29 cellular contexts compared by ENCODE assay signal in genomic region chr12:90331262-90331661, GRCh38.
"Had no signal": no experiment of that assay in that cellular context is flagged by ENCODE, and none has a peak within 500 bp of the region (broad histone marks: within the 10 kb centered on the region; RNA-seq: fewer than 3 reads in every experiment).

No MANE protein-coding gene starts in this region.

- H3K4me3 ChIP-seq: cardiac muscle cell, heart right ventricle, lung, mucosa of descending colon, smooth muscle cell, uterus had no signal

- H3K36me3 ChIP-seq: cardiac muscle cell, heart right ventricle, uterus had no signal

- H3K27me3 Mint-ChIP-seq: activated CD4-positive, alpha-beta memory T cell treated with anti-CD3 and anti-CD28 coated beads, Interleukin-2, amount 10 ng/mL, durations not matched to agents 7 days and 5 days; activated naive CD8-positive, alpha-beta T cell treated with anti-CD3 and anti-CD28 coated beads, Interleukin-2, amount 50 U/mL, for 24 hours; activated T-cell treated with anti-CD3 and anti-CD28 coated beads, Interleukin-2, amount 50 U/mL, for 24 hours; natural killer cell treated with Interleukin-12 subunit alpha and Interleukin-12 subunit beta and Interleukin-15 and Interleukin-18, amount 100 ng/mL, for 72 hours; stimulated activated memory B cell treated with anti-CD40 and anti-IgM and Interleukin-4, amounts not matched to agents 10 μg/mL and 1 μg/mL and 100 μg/mL, for 72 hours; stimulated activated naive CD8-positive, alpha-beta T cell treated with anti-CD3 and anti-CD28 coated beads, Interleukin-15, amount 100 ng/mL, for 72 hours; type B pancreatic cell had no signal

- H3K4me3 Mint-ChIP-seq: activated CD4-positive, alpha-beta memory T cell treated with anti-CD3 and anti-CD28 coated beads, Interleukin-2, amount 10 ng/mL, durations not matched to agents 7 days and 5 days; activated CD4-positive, alpha-beta T cell treated with anti-CD3 and anti-CD28 coated beads, Interleukin-2, amount 10 ng/mL, durations not matched to agents 24 days and 14 days; activated naive CD4-positive, alpha-beta T cell treated with anti-CD3 and anti-CD28 coated beads, Interleukin-2, amount 50 U/mL, for 24 hours; activated naive CD8-positive, alpha-beta T cell treated with anti-CD3 and anti-CD28 coated beads, Interleukin-2, amount 50 U/mL, for 24 hours; activated T-cell treated with anti-CD3 and anti-CD28 coated beads, Interleukin-2, amount 50 U/mL, for 24 hours; natural killer cell treated with Interleukin-12 subunit alpha and Interleukin-12 subunit beta and Interleukin-15 and Interleukin-18, amount 100 ng/mL, for 72 hours; stimulated activated memory B cell treated with anti-CD40 and anti-IgM and Interleukin-4, amounts not matched to agents 10 μg/mL and 1 μg/mL and 100 μg/mL, for 72 hours; stimulated activated naive CD8-positive, alpha-beta T cell treated with anti-CD3 and anti-CD28 coated beads, Interleukin-15, amount 100 ng/mL, for 72 hours; T-helper 1 cell treated with Interleukin-12 subunit alpha and Interleukin-12 subunit beta and Interleukin-4 antibody, amounts not matched to agents 30 μg/mL and 1 μg/mL, for 36 hours; type B pancreatic cell had no signal

- H3K9me3 Mint-ChIP-seq: activated CD4-positive, alpha-beta memory T cell treated with anti-CD3 and anti-CD28 coated beads, Interleukin-2, amount 10 ng/mL, durations not matched to agents 7 days and 5 days; activated CD4-positive, alpha-beta T cell treated with anti-CD3 and anti-CD28 coated beads, Interleukin-2, amount 10 ng/mL, durations not matched to agents 24 days and 14 days; activated naive CD4-positive, alpha-beta T cell treated with anti-CD3 and anti-CD28 coated beads, Interleukin-2, amount 50 U/mL, for 24 hours; activated naive CD8-positive, alpha-beta T cell treated with anti-CD3 and anti-CD28 coated beads, Interleukin-2, amount 50 U/mL, for 24 hours; activated T-cell treated with anti-CD3 and anti-CD28 coated beads, Interleukin-2, amount 50 U/mL, for 24 hours; stimulated activated memory B cell treated with anti-CD40 and anti-IgM and Interleukin-4, amounts not matched to agents 10 μg/mL and 1 μg/mL and 100 μg/mL, for 72 hours; stimulated activated naive CD8-positive, alpha-beta T cell treated with anti-CD3 and anti-CD28 coated beads, Interleukin-15, amount 100 ng/mL, for 72 hours; T-helper 1 cell treated with Interleukin-12 subunit alpha and Interleukin-12 subunit beta and Interleukin-4 antibody, amounts not matched to agents 30 μg/mL and 1 μg/mL, for 36 hours; type B pancreatic cell had no signal

- DNase-seq: activated CD4-positive, alpha-beta memory T cell treated with anti-CD3 and anti-CD28 coated beads, Interleukin-2, amount 10 ng/mL, durations not matched to agents 7 days and 5 days; activated CD4-positive, alpha-beta T cell treated with anti-CD3 and anti-CD28 coated beads, Interleukin-2, amount 10 ng/mL, durations not matched to agents 24 days and 14 days; activated CD4-positive, CD25-positive, alpha-beta regulatory T cell treated with anti-CD3 and anti-CD28 coated beads, Interleukin-2, amount 50 U/mL, for 72 hours; activated CD8-positive, alpha-beta memory T cell treated with anti-CD3 and anti-CD28 coated beads, Interleukin-2, amount 50 U/mL, for 48 hours; activated gamma-delta T cell treated with Interleukin-2 at 50 U/mL for 16 hours; activated naive CD8-positive, alpha-beta T cell treated with anti-CD3 and anti-CD28 coated beads, Interleukin-2, amount 50 U/mL, for 24 hours; activated T-cell treated with anti-CD3 and anti-CD28 coated beads, Interleukin-2, amount 50 U/mL, for 24 hours; amygdala; effector CD8-positive, alpha-beta T cell; foreskin fibroblast; mucosa of descending colon; posterior cingulate gyrus; stimulated activated CD4-positive, alpha-beta T cell treated with anti-CD3 and anti-CD28 coated beads, Interleukin-1b, Interleukin-23, amount 100 ng/mL, for 48 hours; stimulated activated CD4-positive, alpha-beta T cell treated with anti-CD3 and anti-CD28 coated beads, Interleukin-4, amount 100 ng/mL, for 4 hours; stimulated activated CD8-positive, alpha-beta memory T cell treated with anti-CD3 and anti-CD28 coated beads, Interleukin-4, amount 100 ng/mL, for 48 hours; stimulated activated naive CD8-positive, alpha-beta T cell treated with anti-CD3 and anti-CD28 coated beads, Interleukin-15, amount 100 ng/mL, for 72 hours; SW 1271; T-helper 9 cell; uterus had no signal

- H3K4me1 ChIP-seq: uterus had no signal

- H3K27ac Mint-ChIP-seq: activated CD4-positive, alpha-beta memory T cell treated with anti-CD3 and anti-CD28 coated beads, Interleukin-2, amount 10 ng/mL, durations not matched to agents 7 days and 5 days; activated CD4-positive, alpha-beta T cell treated with anti-CD3 and anti-CD28 coated beads, Interleukin-2, amount 10 ng/mL, durations not matched to agents 24 days and 14 days; activated naive CD4-positive, alpha-beta T cell treated with anti-CD3 and anti-CD28 coated beads, Interleukin-2, amount 50 U/mL, for 24 hours; activated naive CD8-positive, alpha-beta T cell treated with anti-CD3 and anti-CD28 coated beads, Interleukin-2, amount 50 U/mL, for 24 hours; activated T-cell treated with anti-CD3 and anti-CD28 coated beads, Interleukin-2, amount 50 U/mL, for 24 hours; natural killer cell treated with Interleukin-12 subunit alpha and Interleukin-12 subunit beta and Interleukin-15 and Interleukin-18, amount 100 ng/mL, for 72 hours; stimulated activated memory B cell treated with anti-CD40 and anti-IgM and Interleukin-4, amounts not matched to agents 10 μg/mL and 1 μg/mL and 100 μg/mL, for 72 hours; stimulated activated naive CD8-positive, alpha-beta T cell treated with anti-CD3 and anti-CD28 coated beads, Interleukin-15, amount 100 ng/mL, for 72 hours; T-helper 1 cell treated with Interleukin-12 subunit alpha and Interleukin-12 subunit beta and Interleukin-4 antibody, amounts not matched to agents 30 μg/mL and 1 μg/mL, for 36 hours; type B pancreatic cell had no signal

- H3K27me3 ChIP-seq: cardiac muscle cell, heart right ventricle, uterus had no signal

- H3K4me1 Mint-ChIP-seq: activated CD4-positive, alpha-beta memory T cell treated with anti-CD3 and anti-CD28 coated beads, Interleukin-2, amount 10 ng/mL, durations not matched to agents 7 days and 5 days; activated CD4-positive, alpha-beta T cell treated with anti-CD3 and anti-CD28 coated beads, Interleukin-2, amount 10 ng/mL, durations not matched to agents 24 days and 14 days; activated naive CD4-positive, alpha-beta T cell treated with anti-CD3 and anti-CD28 coated beads, Interleukin-2, amount 50 U/mL, for 24 hours; activated naive CD8-positive, alpha-beta T cell treated with anti-CD3 and anti-CD28 coated beads, Interleukin-2, amount 50 U/mL, for 24 hours; stimulated activated naive CD8-positive, alpha-beta T cell treated with anti-CD3 and anti-CD28 coated beads, Interleukin-15, amount 100 ng/mL, for 72 hours had no signal

- H3K9me3 ChIP-seq: heart right ventricle, mucosa of descending colon, uterus had no signal

- ATAC-seq: activated naive CD8-positive, alpha-beta T cell treated with anti-CD3 and anti-CD28 coated beads, Interleukin-2, amount 50 U/mL, for 24 hours; left lobe of liver; mucosa of descending colon; natural killer cell treated with Interleukin-12 subunit alpha and Interleukin-12 subunit beta and Interleukin-15 and Interleukin-18, amount 100 ng/mL, for 72 hours; stimulated activated memory B cell treated with anti-CD40 and anti-IgM and Interleukin-4, amounts not matched to agents 10 μg/mL and 1 μg/mL and 100 μg/mL, for 72 hours; stimulated activated naive CD8-positive, alpha-beta T cell treated with anti-CD3 and anti-CD28 coated beads, Interleukin-15, amount 100 ng/mL, for 72 hours had no signal

- H3K27ac ChIP-seq: cardiac muscle cell, uterus had no signal

- H3K36me3 Mint-ChIP-seq: activated naive CD4-positive, alpha-beta T cell treated with anti-CD3 and anti-CD28 coated beads, Interleukin-2, amount 50 U/mL, for 24 hours; natural killer cell treated with Interleukin-12 subunit alpha and Interleukin-12 subunit beta and Interleukin-15 and Interleukin-18, amount 100 ng/mL, for 72 hours; stimulated activated memory B cell treated with anti-CD40 and anti-IgM and Interleukin-4, amounts not matched to agents 10 μg/mL and 1 μg/mL and 100 μg/mL, for 72 hours; type B pancreatic cell had no signal
